In genomic region chr7:99562832-99563231, GRCh38 we compare ENCODE assay signal across 8 cellular contexts. TPM values are rescaled to one million over a fixed set of nuclear protein-coding genes. Genes with fewer than 3 reads are reported as not detected.
A peak's percentile ranks its signal among the peaks of the same experiment; 100 is the strongest.
DNase-seq lines count a peak whose midpoint lies in the region; ATAC-seq lines count a peak whose summit lies in the region.

No MANE protein-coding gene starts in this region.

- CTCF ChIA-PET in activated CD8-positive, alpha-beta T cell treated with anti-CD3 and anti-CD28 coated beads, Interleukin-2, amount 10 ng/mL, durations not matched to agents 7 days and 5 days (lab: Charles Lee) = no interaction called here

- H3K4me3 Mint-ChIP-seq in T-helper 2 cell treated with Interferon-gamma antibody and Interleukin-4, amounts not matched to agents 5 μg/mL and 100 μg/mL, for 36 hours = no peak overlapping the region
- H3K4me3 Mint-ChIP-seq in activated CD8-positive, alpha-beta T cell treated with anti-CD3 and anti-CD28 coated beads, Interleukin-2, amount 10 ng/mL, durations not matched to agents 7 days and 5 days = no peak overlapping the region

- no peaks in the 10 kb centered on the region for H3K9me3 Mint-ChIP-seq in T-helper 2 cell treated with Interferon-gamma antibody and Interleukin-4, amounts not matched to agents 5 μg/mL and 100 μg/mL, for 36 hours
- H3K9me3 Mint-ChIP-seq in activated CD8-positive, alpha-beta T cell treated with anti-CD3 and anti-CD28 coated beads, Interleukin-2, amount 10 ng/mL, durations not matched to agents 7 days and 5 days (ENCODE audit: insufficient read depth) = no peaks in the 10 kb centered on the region

- no peak for ATAC-seq in activated CD8-positive, alpha-beta T cell treated with anti-CD3 and anti-CD28 coated beads, Interleukin-2, amount 10 ng/mL, durations not matched to agents 7 days and 5 days
- no peak for ATAC-seq in left ventricle myocardium superior

- intact Hi-C loops in left ventricle myocardium superior (cut with micrococcal nuclease) = no loop called here

- POLR2A ChIA-PET in activated CD8-positive, alpha-beta T cell treated with anti-CD3 and anti-CD28 coated beads, Interleukin-2, amount 10 ng/mL, durations not matched to agents 7 days and 5 days (lab: Charles Lee) = no interaction called here

- H3K4me1 Mint-ChIP-seq in T-helper 2 cell treated with Interferon-gamma antibody and Interleukin-4, amounts not matched to agents 5 μg/mL and 100 μg/mL, for 36 hours (ENCODE audit: low read depth) = peaks cover 34% of the 10 kb centered on the region
- peaks cover 43% of the 10 kb centered on the region for H3K4me1 Mint-ChIP-seq in activated CD8-positive, alpha-beta T cell treated with anti-CD3 and anti-CD28 coated beads, Interleukin-2, amount 10 ng/mL, durations not matched to agents 7 days and 5 days (ENCODE audit: low read depth)

- peak overlapping the region; percentile 39 for H3K27ac Mint-ChIP-seq in T-helper 2 cell treated with Interferon-gamma antibody and Interleukin-4, amounts not matched to agents 5 μg/mL and 100 μg/mL, for 36 hours
- peak overlapping the region; percentile 79 for H3K27ac Mint-ChIP-seq in activated CD8-positive, alpha-beta T cell treated with anti-CD3 and anti-CD28 coated beads, Interleukin-2, amount 10 ng/mL, durations not matched to agents 7 days and 5 days

- H3K36me3 Mint-ChIP-seq in T-helper 2 cell treated with Interferon-gamma antibody and Interleukin-4, amounts not matched to agents 5 μg/mL and 100 μg/mL, for 36 hours (ENCODE audit: low read depth) = peaks cover 57% of the 10 kb centered on the region
- H3K36me3 Mint-ChIP-seq in activated CD8-positive, alpha-beta T cell treated with anti-CD3 and anti-CD28 coated beads, Interleukin-2, amount 10 ng/mL, durations not matched to agents 7 days and 5 days (ENCODE audit: low read depth) = peaks cover 61% of the 10 kb centered on the region

- peak; percentile 62 for DNase-seq in T-helper 2 cell treated with Interferon-gamma antibody and Interleukin-4, amounts not matched to agents 5 μg/mL and 100 μg/mL, for 36 hours (ENCODE audit: low spot score)
- no peak for DNase-seq in T-helper 2 cell
- DNase-seq in activated CD8-positive, alpha-beta T cell treated with anti-CD3 and anti-CD28 coated beads, Interleukin-2, amount 10 ng/mL, durations not matched to agents 7 days and 5 days = peak; percentile 36
- DNase-seq in fibroblast of the conjunctiva (ENCODE audit: low read depth) = peak; percentile 98
- DNase-seq in stimulated activated CD4-positive, alpha-beta T cell treated with anti-CD3 and anti-CD28 coated beads, Interleukin-4, amount 100 ng/mL, for 24 hours = peak; percentile 64
- DNase-seq in SK-N-DZ (ENCODE audit: low spot score) = no peak
- no peak for DNase-seq in left ventricle myocardium superior
- no peak for DNase-seq in NCI-H1694 (lab: John Stamatoyannopoulos, UW)

- no peaks in the 10 kb centered on the region for H3K27me3 Mint-ChIP-seq in T-helper 2 cell treated with Interferon-gamma antibody and Interleukin-4, amounts not matched to agents 5 μg/mL and 100 μg/mL, for 36 hours (ENCODE audit: low read depth)
- H3K27me3 Mint-ChIP-seq in activated CD8-positive, alpha-beta T cell treated with anti-CD3 and anti-CD28 coated beads, Interleukin-2, amount 10 ng/mL, durations not matched to agents 7 days and 5 days (ENCODE audit: low read depth) = no peaks in the 10 kb centered on the region

RNA-seq across cellular contexts. Expression of gene ZNF655, which starts 4.4 kb away (rescaled TPM):
- 100 to 1,000 TPM; 101 to 108 TPM for total RNA-seq in activated CD8-positive, alpha-beta T cell treated with anti-CD3 and anti-CD28 coated beads, Interleukin-2, amount 10 ng/mL, durations not matched to agents 7 days and 5 days
- 54.5 and 66.1 TPM in 2 replicates for polyA plus RNA-seq in SK-N-DZ (2014; cell fraction: cytosol; rRNA removed)
- polyA plus RNA-seq in SK-N-DZ (2014; cell fraction: nucleus; rRNA removed) = 47.6 and 76.7 TPM in 2 replicates
- 30.0 TPM for total RNA-seq in left ventricle myocardium superior

RNA-seq across cellular contexts. Expression of gene FAM200A, which starts 10.9 kb away (rescaled TPM):
- total RNA-seq in activated CD8-positive, alpha-beta T cell treated with anti-CD3 and anti-CD28 coated beads, Interleukin-2, amount 10 ng/mL, durations not matched to agents 7 days and 5 days = 1 to 10 TPM; 5.1 to 5.4 TPM
- polyA plus RNA-seq in SK-N-DZ (2014; cell fraction: cytosol; rRNA removed) = 15.0 and 19.9 TPM in 2 replicates
- 4.9 and 5.4 TPM in 2 replicates for polyA plus RNA-seq in SK-N-DZ (2014; cell fraction: nucleus; rRNA removed)
- 7.0 TPM for total RNA-seq in left ventricle myocardium superior

RNA-seq across cellular contexts. Expression of gene TMEM225B, which starts 35.2 kb away (rescaled TPM):
- 1 to 10 TPM; 1.2 to 1.4 TPM for total RNA-seq in activated CD8-positive, alpha-beta T cell treated with anti-CD3 and anti-CD28 coated beads, Interleukin-2, amount 10 ng/mL, durations not matched to agents 7 days and 5 days
- polyA plus RNA-seq in SK-N-DZ (2014; cell fraction: cytosol; rRNA removed) = 0.18 and 2.8 TPM in 2 replicates
- polyA plus RNA-seq in SK-N-DZ (2014; cell fraction: nucleus; rRNA removed) = 0.57 TPM in 1 of 2 replicates, not detected in the other
- total RNA-seq in left ventricle myocardium superior = not detected

RNA-seq across cellular contexts. Expression of gene ZSCAN25, which starts 53.9 kb away (rescaled TPM):
- 10 to 100 TPM; 34.8 to 36.3 TPM for total RNA-seq in activated CD8-positive, alpha-beta T cell treated with anti-CD3 and anti-CD28 coated beads, Interleukin-2, amount 10 ng/mL, durations not matched to agents 7 days and 5 days
- 11.7 and 16.3 TPM in 2 replicates for polyA plus RNA-seq in SK-N-DZ (2014; cell fraction: cytosol; rRNA removed)
- polyA plus RNA-seq in SK-N-DZ (2014; cell fraction: nucleus; rRNA removed) = 16.5 and 21.4 TPM in 2 replicates
- 8.3 TPM for total RNA-seq in left ventricle myocardium superior

RNA-seq across cellular contexts. Expression of gene ZKSCAN5, which starts 58.4 kb away (rescaled TPM):
- total RNA-seq in activated CD8-positive, alpha-beta T cell treated with anti-CD3 and anti-CD28 coated beads, Interleukin-2, amount 10 ng/mL, durations not matched to agents 7 days and 5 days = 10 to 100 TPM; 13.9 TPM
- polyA plus RNA-seq in SK-N-DZ (2014; cell fraction: cytosol; rRNA removed) = 13.8 and 15.4 TPM in 2 replicates
- polyA plus RNA-seq in SK-N-DZ (2014; cell fraction: nucleus; rRNA removed) = 12.2 TPM in 2 replicates
- 6.3 TPM for total RNA-seq in left ventricle myocardium superior

Comparison
In these comparisons a context has a peak if more than half of its experiments do, and no peak if none do; other contexts are left out.
1. DNase-seq: peak in T-helper 2 cell treated with Interferon-gamma antibody and Interleukin-4, amounts not matched to agents 5 μg/mL and 100 μg/mL, for 36 hours (single experiment), activated CD8-positive, alpha-beta T cell treated with anti-CD3 and anti-CD28 coated beads, Interleukin-2, amount 10 ng/mL, durations not matched to agents 7 days and 5 days (single experiment), fibroblast of the conjunctiva (single experiment) and stimulated activated CD4-positive, alpha-beta T cell treated with anti-CD3 and anti-CD28 coated beads, Interleukin-4, amount 100 ng/mL, for 24 hours (single experiment); none in T-helper 2 cell (0 of 5), SK-N-DZ (single experiment), left ventricle myocardium superior (single experiment) and NCI-H1694 (single experiment).